16 cellular contexts compared by ENCODE assay signal in the genomic region with DNA sequence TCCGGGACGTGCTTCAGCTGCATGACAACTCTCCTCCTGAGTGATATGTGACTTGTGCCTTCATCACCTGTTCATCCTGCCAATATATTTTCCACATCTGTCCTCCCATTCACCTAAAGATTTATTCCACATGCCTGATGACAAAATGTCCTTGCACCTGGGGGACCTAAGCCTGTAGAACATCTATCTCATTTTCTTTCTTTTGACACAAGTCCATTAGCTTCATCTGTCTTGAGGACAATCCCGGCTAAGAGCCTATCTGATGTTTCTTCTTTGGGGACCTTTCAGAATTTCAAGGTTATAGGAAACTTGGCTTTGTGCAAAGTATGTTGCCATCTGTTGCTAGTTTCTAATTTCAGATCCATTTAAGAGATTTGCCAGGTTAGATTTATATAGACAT. TPM values are rescaled to one million over a fixed set of nuclear protein-coding genes. Genes with fewer than 3 reads are reported as not detected.
A peak's percentile ranks its signal among the peaks of the same experiment; 100 is the strongest.
DNase-seq lines count a peak whose midpoint lies in the region; ATAC-seq and TF ChIP-seq lines count a peak whose summit lies in the region.
"Had no signal": no experiment of that assay in that cellular context is flagged by ENCODE, and none has a peak within 500 bp of the region (broad histone marks: within the 10 kb centered on the region; RNA-seq: fewer than 3 reads in every experiment).

No MANE protein-coding gene starts in this region.

- H3K4me3 Mint-ChIP-seq in chondrocyte (ENCODE audit: unreplicated experiment): no peak overlapping the region
- H3K4me3 Mint-ChIP-seq in T-helper 17 cell: no peak overlapping the region
- H3K4me3 Mint-ChIP-seq: B cell; CD8-positive, alpha-beta T cell had no signal

- no peaks in the 10 kb centered on the region for H3K9me3 Mint-ChIP-seq in chondrocyte (ENCODE audit: low read depth)
- H3K9me3 Mint-ChIP-seq: CD8-positive, alpha-beta T cell had no signal

- no peak for ATAC-seq in GM21447 (IDR thresholded peaks at IDR 0.05; ENCODE audit: unreplicated experiment)
- no peak for ATAC-seq in T-helper 17 cell
- ATAC-seq: CD8-positive, alpha-beta T cell; GM12878; HepG2 had no signal

- peaks cover 7% of the 10 kb centered on the region for H3K36me3 Mint-ChIP-seq in chondrocyte (ENCODE audit: low read depth)
- no peaks in the 10 kb centered on the region for H3K36me3 Mint-ChIP-seq in T-helper 17 cell (ENCODE audit: low read depth)
- H3K36me3 Mint-ChIP-seq: CD8-positive, alpha-beta T cell had no signal

- peak overlapping the region; percentile 44 for H3K4me2 ChIP-seq in skeletal muscle satellite cell (ENCODE audit: low read length)
- H3K4me2 ChIP-seq: BLaER1 treated with 17β-estradiol and CSF1 and Interleukin-3, amounts not matched to agents 10 nM and 100 nM had no signal

- H3K9me3 ChIP-seq in skeletal muscle satellite cell (replicated peaks; ENCODE audit: low read length) (no peaks in the 10 kb centered on the region), T-helper 17 cell (ENCODE audit: control insufficient read depth, low read length, poor library complexity, severe bottlenecking) (no peaks in the 10 kb centered on the region)
- H3K9me3 ChIP-seq: BLaER1 treated with 17β-estradiol and CSF1 and Interleukin-3, amounts not matched to agents 10 nM and 100 nM; HAP-1 had no signal

- no peak for TF ChIP-seq CTCF in chondrocyte (IDR thresholded peaks at IDR 0.05)

- no peak overlapping the region for H3K9ac ChIP-seq in skeletal muscle satellite cell (ENCODE audit: low read depth, low read length)
- H3K9ac ChIP-seq: BLaER1 treated with 17β-estradiol and CSF1 and Interleukin-3, amounts not matched to agents 10 nM and 100 nM; GM23248 had no signal

- peak overlapping the region; percentile 4 for H3K27ac Mint-ChIP-seq in chondrocyte (ENCODE audit: unreplicated experiment)
- H3K27ac Mint-ChIP-seq in T-helper 17 cell: no peak overlapping the region
- H3K27ac Mint-ChIP-seq: B cell; CD8-positive, alpha-beta T cell had no signal

- DNase-seq in NCI-H2171 treated with DMSO at 0.1 percent for 48 hours (lab: John Stamatoyannopoulos, UW): peak; percentile 81
- peak; percentile 98 for DNase-seq in NCI-H82 (lab: John Stamatoyannopoulos, UW)
- DNase-seq in chondrocyte (ENCODE audit: low spot score): no peak
- no peak for DNase-seq in GDM1 (lab: John Stamatoyannopoulos, UW)
- no peak for DNase-seq in T-helper 17 cell
- DNase-seq: Calu3; CD8-positive, alpha-beta T cell; DMS79 treated with DMSO at 0.1 percent for 48 hours; GM23248 had no signal

- H3K4me3 ChIP-seq in skeletal muscle satellite cell (ENCODE audit: low read length): no peak overlapping the region
- H3K4me3 ChIP-seq: BLaER1 treated with 17β-estradiol and CSF1 and Interleukin-3, amounts not matched to agents 10 nM and 100 nM; GM12878; HAP-1 had no signal

- H3K4me1 ChIP-seq in skeletal muscle satellite cell (ENCODE audit: control insufficient read depth, insufficient read depth, low read length): peaks cover 53% of the 10 kb centered on the region
- H3K4me1 ChIP-seq: BLaER1 treated with 17β-estradiol and CSF1 and Interleukin-3, amounts not matched to agents 10 nM and 100 nM; HAP-1 had no signal

- H3K27me3 Mint-ChIP-seq in chondrocyte (ENCODE audit: low read depth): no peaks in the 10 kb centered on the region
- H3K27me3 Mint-ChIP-seq in T-helper 17 cell: peaks cover 11% of the 10 kb centered on the region
- H3K27me3 Mint-ChIP-seq: B cell had no signal

- peaks cover 19% of the 10 kb centered on the region for H3K36me3 ChIP-seq in skeletal muscle satellite cell (ENCODE audit: insufficient read depth, low read length)
- H3K36me3 ChIP-seq: BLaER1 treated with 17β-estradiol and CSF1 and Interleukin-3, amounts not matched to agents 10 nM and 100 nM; HAP-1 had no signal

- no peaks in the 10 kb centered on the region for H3K27me3 ChIP-seq in skeletal muscle satellite cell (ENCODE audit: control insufficient read depth, insufficient read depth, low read length)
- H3K27me3 ChIP-seq: BLaER1 treated with 17β-estradiol and CSF1 and Interleukin-3, amounts not matched to agents 10 nM and 100 nM had no signal

- H3K4me1 Mint-ChIP-seq in chondrocyte (ENCODE audit: low read depth) (peaks cover 92% of the 10 kb centered on the region), T-helper 17 cell (peaks cover 2% of the 10 kb centered on the region)
- H3K4me1 Mint-ChIP-seq: B cell had no signal

RNA-seq across cellular contexts. Expression of a gene that starts 41.1 kb away (rescaled TPM):
- 391 to 806 TPM (median 407 TPM) in 3 replicates for total RNA-seq in chondrocyte
- total RNA-seq in skeletal muscle satellite cell (2012; rRNA removed): 44.1 and 44.4 TPM in 2 replicates
- not detected for total RNA-seq in T-helper 17 cell
- total RNA-seq: B cell; Calu3; CD8-positive, alpha-beta T cell had no signal

Comparison
In these comparisons a context has a peak if more than half of its experiments do, and no peak if none do; other contexts are left out.
1. DNase-seq: peak in NCI-H2171 treated with DMSO at 0.1 percent for 48 hours (single experiment) and NCI-H82 (single experiment); none in chondrocyte (single experiment), GDM1 (single experiment) and T-helper 17 cell (0 of 3).
2. RNA of a gene that starts 41.1 kb away (total RNA-seq): 391 to 806 TPM in chondrocyte; not detected in T-helper 17 cell; every median in the first group is over 100 times any median in the second.